Comparison of ENCODE assay signal across 1 cellular context in genomic region chr1:84944767-84945486, GRCh38.
TF ChIP-seq lines count a peak whose summit lies in the region.

No MANE protein-coding gene starts in this region.

TF ChIP-seq in GM23338, 12 proteins besides CTCF, POLR2A, EP300 and RAD21 (continued from another document):
- no peak for TF ChIP-seq ZNF462 (CRISPR knock-in tag; IDR thresholded peaks at IDR 0.05)
- TF ChIP-seq ZNF114 (CRISPR knock-in tag; IDR thresholded peaks at IDR 0.05): no peak
- TF ChIP-seq, protein P1, sequence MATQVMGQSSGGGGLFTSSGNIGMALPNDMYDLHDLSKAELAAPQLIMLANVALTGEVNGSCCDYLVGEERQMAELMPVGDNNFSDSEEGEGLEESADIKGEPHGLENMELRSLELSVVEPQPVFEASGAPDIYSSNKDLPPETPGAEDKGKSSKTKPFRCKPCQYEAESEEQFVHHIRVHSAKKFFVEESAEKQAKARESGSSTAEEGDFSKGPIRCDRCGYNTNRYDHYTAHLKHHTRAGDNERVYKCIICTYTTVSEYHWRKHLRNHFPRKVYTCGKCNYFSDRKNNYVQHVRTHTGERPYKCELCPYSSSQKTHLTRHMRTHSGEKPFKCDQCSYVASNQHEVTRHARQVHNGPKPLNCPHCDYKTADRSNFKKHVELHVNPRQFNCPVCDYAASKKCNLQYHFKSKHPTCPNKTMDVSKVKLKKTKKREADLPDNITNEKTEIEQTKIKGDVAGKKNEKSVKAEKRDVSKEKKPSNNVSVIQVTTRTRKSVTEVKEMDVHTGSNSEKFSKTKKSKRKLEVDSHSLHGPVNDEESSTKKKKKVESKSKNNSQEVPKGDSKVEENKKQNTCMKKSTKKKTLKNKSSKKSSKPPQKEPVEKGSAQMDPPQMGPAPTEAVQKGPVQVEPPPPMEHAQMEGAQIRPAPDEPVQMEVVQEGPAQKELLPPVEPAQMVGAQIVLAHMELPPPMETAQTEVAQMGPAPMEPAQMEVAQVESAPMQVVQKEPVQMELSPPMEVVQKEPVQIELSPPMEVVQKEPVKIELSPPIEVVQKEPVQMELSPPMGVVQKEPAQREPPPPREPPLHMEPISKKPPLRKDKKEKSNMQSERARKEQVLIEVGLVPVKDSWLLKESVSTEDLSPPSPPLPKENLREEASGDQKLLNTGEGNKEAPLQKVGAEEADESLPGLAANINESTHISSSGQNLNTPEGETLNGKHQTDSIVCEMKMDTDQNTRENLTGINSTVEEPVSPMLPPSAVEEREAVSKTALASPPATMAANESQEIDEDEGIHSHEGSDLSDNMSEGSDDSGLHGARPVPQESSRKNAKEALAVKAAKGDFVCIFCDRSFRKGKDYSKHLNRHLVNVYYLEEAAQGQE (IDR thresholded peaks at IDR 0.05; ENCODE audit: unreplicated experiment): no peak
TF ChIP-seq in GM23338: peak in this region for 0.
